22 cellular contexts compared by ENCODE assay signal in the genomic region with DNA sequence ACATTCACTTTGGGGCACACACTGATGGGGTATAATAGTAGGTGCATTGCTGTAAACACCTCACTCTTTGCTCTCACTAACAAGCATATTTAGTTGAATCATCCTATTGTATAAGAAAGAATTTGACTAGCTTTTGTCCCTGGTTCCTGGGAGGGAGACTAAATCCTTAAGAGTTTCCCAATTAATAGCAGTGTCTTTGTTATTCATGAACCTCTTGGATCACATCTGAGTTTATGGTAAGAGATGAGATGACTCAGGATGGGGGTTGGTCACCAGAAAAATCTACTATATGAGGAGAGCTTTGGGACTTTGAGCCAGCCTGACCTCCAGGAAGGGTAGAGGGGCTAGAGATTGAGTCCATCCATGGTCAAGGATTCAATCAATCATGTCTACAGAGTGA. TPM values are rescaled to one million over a fixed set of nuclear protein-coding genes. Genes with fewer than 3 reads are reported as not detected.
DNase-seq lines count a peak whose midpoint lies in the region; ATAC-seq and TF ChIP-seq lines count a peak whose summit lies in the region.
"Had no signal": no experiment of that assay in that cellular context is flagged by ENCODE, and none has a peak within 500 bp of the region (broad histone marks: within the 10 kb centered on the region; RNA-seq: fewer than 3 reads in every experiment).

No MANE protein-coding gene starts in this region.

- peak; percentile 80 for ATAC-seq in IMR-90 (ENCODE audit: low read depth)
- peak; percentile 85 for ATAC-seq in foreskin keratinocyte
- ATAC-seq in GM21786 (IDR thresholded peaks at IDR 0.05; ENCODE audit: unreplicated experiment), result no peak
- ATAC-seq in HG02840 (IDR thresholded peaks at IDR 0.05; ENCODE audit: low FRiP score, unreplicated experiment), result no peak
- ATAC-seq: activated CD8-positive, alpha-beta memory T cell treated with anti-CD3 and anti-CD28 coated beads, Interleukin-2, amount 10 ng/mL, durations not matched to agents 7 days and 5 days; HCT116; psoas muscle; stimulated activated naive CD8-positive, alpha-beta T cell treated with anti-CD3 and anti-CD28 coated beads, Interleukin-15, Interleukin-2, amounts not matched to agents 100 U/mL and 50 U/mL, for 24 hours had no signal

- H3K9me1 ChIP-seq in IMR-90 (ENCODE audit: insufficient read depth, low read length), result no peaks in the 10 kb centered on the region; the same call in 1 of the 2 replicates

- H3K27ac ChIP-seq in IMR-90 (ENCODE audit: insufficient read depth, low read length) (peak overlapping the region; percentile 30; the same call in 1 of the 2 replicates), foreskin keratinocyte (peak overlapping the region; percentile 15)
- H3K27ac ChIP-seq: left ventricle myocardium inferior, neural progenitor cell, psoas muscle, thyroid gland had no signal

- in situ Hi-C loops in IMR-90 (cut with MboI; ENCODE audit: low sequenced_read_pairs), result loop anchor here (5.0 kb wide), 1 partner anchor 50 kb away; no protein-coding TSS in a partner anchor

- dilution Hi-C loops in IMR-90 (cut with HindIII; ENCODE audit: low sequenced_read_pairs, unreplicated experiment), result no loop called here

- peak overlapping the region; percentile 44; the same call in 1 of the 2 replicates for H3K4me2 ChIP-seq in IMR-90 (ENCODE audit: low read depth, low read length)
- H3K4me2 ChIP-seq: neural progenitor cell, smooth muscle cell had no signal

- peak overlapping the region; percentile 81 for H3K14ac ChIP-seq in IMR-90 (replicated peaks; ENCODE audit: low read depth, low read length)

- H3K36me3 ChIP-seq in IMR-90 (ENCODE audit: control insufficient read depth, insufficient read depth, low read length), result peaks cover 23% of the 10 kb centered on the region

- H4K5ac ChIP-seq in IMR-90 (ENCODE audit: low read depth, low read length), result peak overlapping the region; percentile 83; the same call in 1 of the 2 replicates

- H3K9ac ChIP-seq in IMR-90 (ENCODE audit: low read depth, low read length), result no peak overlapping the region
- H3K9ac ChIP-seq: neural progenitor cell had no signal

- no peaks in the 10 kb centered on the region for H3K27me3 ChIP-seq in IMR-90 (ENCODE audit: control insufficient read depth, insufficient read depth, low read length)
- no peaks in the 10 kb centered on the region for H3K27me3 ChIP-seq in foreskin keratinocyte
- H3K27me3 ChIP-seq: neural progenitor cell, thyroid gland had no signal

- peak overlapping the region; percentile 58; the same call in 1 of the 3 replicates for H2BK15ac ChIP-seq in IMR-90 (ENCODE audit: low read depth, low read length)

- CTCF ChIA-PET in IMR-90 (lab: Yijun Ruan, JAX), result interaction anchor here (0.8 kb wide), 2 partner anchors 25 to 301 kb away, joined by 3 read pairs; no protein-coding TSS in a partner anchor

- peak overlapping the region; percentile 49; the same call in 1 of the 2 replicates for H2AK5ac ChIP-seq in IMR-90 (ENCODE audit: low read depth, low read length)

- peaks cover 19 to 25% of the 10 kb centered on the region in 2 experiments; a peak in 3 of 4 replicates for H3K79me1 ChIP-seq in IMR-90 (ENCODE audit: low read depth in 1 of 2, low read length in 2 of 2)

- peak overlapping the region; percentile 54; the same call in 1 of the 2 replicates for H2BK20ac ChIP-seq in IMR-90 (ENCODE audit: low read depth, low read length)

- H2AK9ac ChIP-seq in IMR-90 (replicated peaks; ENCODE audit: low read depth, low read length, poor library complexity), result no peak overlapping the region

- DNase-seq in AG20443 (ENCODE audit: low spot score), result peak; percentile 33
- DNase-seq in IMR-90, result peak; percentile 73
- DNase-seq in cardiac fibroblast (ENCODE audit: low read depth in 2 of 2), result peak; percentile 42 to 77
- peak; percentile 45 to 68 for DNase-seq in foreskin keratinocyte
- no peak for DNase-seq in GM19238 (ENCODE audit: insufficient read length, low spot score)
- DNase-seq in A172 (ENCODE audit: low spot score), result no peak
- DNase-seq: activated CD4-positive, alpha-beta T cell treated with anti-CD3 and anti-CD28 coated beads for 4 hours; activated CD8-positive, alpha-beta memory T cell treated with anti-CD3 and anti-CD28 coated beads, Interleukin-2, amount 10 ng/mL, durations not matched to agents 7 days and 5 days; DMS53; left ventricle myocardium inferior; NCI-H1436 treated with DMSO at 0.1 percent for 48 hours; NCI-H2171; NCI-H526; psoas muscle; stimulated activated CD4-positive, alpha-beta T cell treated with anti-CD3 and anti-CD28 coated beads, Interleukin-4, amount 100 ng/mL, for 1 hour; stimulated activated naive CD8-positive, alpha-beta T cell treated with anti-CD3 and anti-CD28 coated beads, Interleukin-15, Interleukin-2, amounts not matched to agents 100 U/mL and 50 U/mL, for 24 hours; thyroid gland had no signal

- 0 out of 2 replicates have a peak overlapping the region, but pooled peaks have one; percentile 6 for H3K56ac ChIP-seq in IMR-90 (ENCODE audit: extremely low read depth, insufficient read depth, low read length)

- H3K4me3 ChIP-seq in IMR-90 (ENCODE audit: insufficient read depth, low read depth, low read length) (no peak overlapping the region), cardiac fibroblast (replicated peaks in 1 of 2; ENCODE audit: low read depth in 2 of 2, low read length in 2 of 2) (no peak overlapping the region)
- H3K4me3 ChIP-seq: left ventricle myocardium inferior, neural progenitor cell, psoas muscle, smooth muscle cell, thyroid gland had no signal

- H4K8ac ChIP-seq in IMR-90 (ENCODE audit: low read depth in 2 of 2, low read length in 2 of 2), result peak overlapping the region; percentile 7 to 87; a peak in 3 of 4 replicates

- no peak for TF ChIP-seq RAD21 in IMR-90 (IDR thresholded peaks at IDR 0.05; ENCODE audit: low read length)

- peak overlapping the region; percentile 48; the same call in 1 of the 2 replicates for H4K91ac ChIP-seq in IMR-90 (ENCODE audit: insufficient read depth, low read depth, low read length)

- peak overlapping the region; percentile 57 for H3K23ac ChIP-seq in IMR-90 (ENCODE audit: low read depth, low read length)

- peaks cover 9% of the 10 kb centered on the region for H3K4me1 ChIP-seq in IMR-90 (ENCODE audit: control insufficient read depth, insufficient read depth, low read length)
- peaks cover 14% of the 10 kb centered on the region for H3K4me1 ChIP-seq in foreskin keratinocyte
- H3K4me1 ChIP-seq: neural progenitor cell, psoas muscle, thyroid gland had no signal

- TF ChIP-seq CTCF in IMR-90 (conservative IDR thresholded peaks at IDR 0.05; ENCODE audit: low read depth, low read length), result no peak
- TF ChIP-seq CTCF in cardiac fibroblast (IDR thresholded peaks at IDR 0.05; ENCODE audit: low read depth, low read length), result no peak
- TF ChIP-seq CTCF in foreskin keratinocyte (conservative IDR thresholded peaks at IDR 0.05), result no peak

- H4K20me1 ChIP-seq in IMR-90 (ENCODE audit: insufficient read depth, low read length), result no peaks in the 10 kb centered on the region

- no TSS peak for BruUV-seq in IMR-90 (replicated peaks; lab: Mats Ljungman, UMichigan)

- H3K18ac ChIP-seq in IMR-90 (ENCODE audit: low read depth, low read length), result peak overlapping the region; percentile 78

- no peak for TF ChIP-seq POLR2A in IMR-90 (IDR thresholded peaks at IDR 0.05; ENCODE audit: low read depth, low read length)

- peak overlapping the region; percentile 66 for H2BK120ac ChIP-seq in IMR-90 (ENCODE audit: low read depth, low read length)

- peak overlapping the region; percentile 79 for H3K4ac ChIP-seq in IMR-90 (ENCODE audit: low read depth, low read length)

- H2AFZ ChIP-seq in IMR-90 (replicated peaks; ENCODE audit: low read length, poor library complexity), result no peak overlapping the region
- H2AFZ ChIP-seq: neural progenitor cell had no signal

- POLR2A ChIA-PET in IMR-90 (lab: Charles Lee; ENCODE audit: unreplicated experiment), result no interaction called here

- H3K9me3 ChIP-seq in IMR-90 (ENCODE audit: control insufficient read depth, insufficient read depth, low read length), result peaks cover 6% of the 10 kb centered on the region; the same call in 1 of the 2 replicates
- H3K9me3 ChIP-seq: psoas muscle, thyroid gland had no signal

- peak overlapping the region; percentile 82 for H2BK5ac ChIP-seq in IMR-90 (ENCODE audit: low read depth, low read length, poor library complexity, severe bottlenecking)

- intact Hi-C loops in IMR-90 (cut with micrococcal nuclease), result no loop called here

TF ChIP-seq in IMR-90, 13 proteins besides CTCF, POLR2A, EP300 and RAD21:
- TF ChIP-seq BHLHE40 (IDR thresholded peaks at IDR 0.05; ENCODE audit: low read depth, low read length), result no peak; the same call in 1 of the 2 replicates
- no peak for TF ChIP-seq MAFK (IDR thresholded peaks at IDR 0.05; ENCODE audit: low read depth, low read length)
- TF ChIP-seq CHD1 (IDR thresholded peaks at IDR 0.05; ENCODE audit: low read depth, low read length), result no peak
- TF ChIP-seq USF2 (IDR thresholded peaks at IDR 0.05; ENCODE audit: low read depth, low read length), result no peak
- TF ChIP-seq FOS (IDR thresholded peaks at IDR 0.05; ENCODE audit: low read depth, low read length), result peak; percentile 35; the same call in 1 of the 2 replicates
- peak; percentile 46; the same call in 1 of the 2 replicates for TF ChIP-seq CEBPB (IDR thresholded peaks at IDR 0.05; ENCODE audit: low read depth, low read length)
- TF ChIP-seq SMC3 (IDR thresholded peaks at IDR 0.05; ENCODE audit: low read depth, low read length), result no peak
- no peak for TF ChIP-seq RFX5 (IDR thresholded peaks at IDR 0.05; ENCODE audit: low read depth, low read length)

RNA-seq across cellular contexts. Expression of gene PUM3, which starts 56.8 kb away (rescaled TPM):
- total RNA-seq in IMR-90 (2012; rRNA removed), result 55.6 and 81.1 TPM in 2 replicates
- polyA plus RNA-seq in IMR-90 (2012; rRNA removed), result 38.0 and 44.9 TPM in 2 replicates
- 8.0 and 16.0 TPM in 2 replicates for polyA plus RNA-seq in IMR-90 (2012; cell fraction: cytosol; rRNA removed)
- polyA plus RNA-seq in IMR-90 (2012; cell fraction: nucleus; rRNA removed; ENCODE audit: low replicate concordance), result 14.0 and 68.8 TPM in 2 replicates
- 78.2 and 88.1 TPM in 2 replicates for total RNA-seq in foreskin keratinocyte
- 59.5 and 77.5 TPM in 2 replicates for polyA plus RNA-seq in foreskin keratinocyte
- 53.5 and 64.3 TPM in 2 replicates for total RNA-seq in A172 (2014; rRNA removed; shearing (Covaris generic))

Comparison
In these comparisons a context has a peak if more than half of its experiments do, and no peak if none do; other contexts are left out.
1. DNase-seq: peak in AG20443 (single experiment), IMR-90 (single experiment), cardiac fibroblast (2 of 2) and foreskin keratinocyte (2 of 2); none in GM19238 (single experiment) and A172 (single experiment).
2. ATAC-seq: peak in IMR-90 (single experiment) and foreskin keratinocyte (single experiment); none in GM21786 (single experiment) and HG02840 (single experiment).